ENCODE assay signal across 2 cellular contexts in the genomic region with DNA sequence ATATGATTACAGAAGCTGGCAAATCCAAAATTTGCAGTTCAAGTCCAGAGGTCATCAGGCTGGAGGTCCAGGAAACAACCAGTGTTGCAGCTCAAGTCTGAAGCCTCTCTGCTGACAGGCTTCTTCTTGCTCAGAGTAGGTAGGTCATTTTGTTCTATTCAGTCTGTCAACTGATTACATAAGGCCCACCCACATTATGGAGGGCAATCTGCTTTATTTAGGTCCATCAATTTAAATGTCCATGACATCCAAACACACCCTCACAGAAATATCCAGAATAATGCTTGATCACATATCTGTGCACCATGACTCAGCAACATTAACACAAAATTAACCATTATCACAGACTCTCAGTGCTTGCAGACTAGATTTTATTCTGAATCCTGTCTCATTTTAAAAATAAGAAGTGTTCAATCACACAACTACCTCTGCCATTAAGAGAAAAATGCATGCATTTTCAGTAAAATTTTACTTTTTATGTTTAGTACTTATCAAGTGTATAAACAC.
TF ChIP-seq lines count a peak whose summit lies in the region.

No MANE protein-coding gene starts in this region.

TF ChIP-seq in H1, 55 proteins besides CTCF, POLR2A, EP300 and RAD21 (continued from another document):
- TF ChIP-seq MAFK (IDR thresholded peaks at IDR 0.05; ENCODE audit: low read depth, low read length) (0 out of 2 replicates have a peak, but pooled peaks have one; percentile 11), RFX5 (IDR thresholded peaks at IDR 0.05; ENCODE audit: borderline replicate concordance, low read depth, low read length) (no peak)

TF ChIP-seq in GM23338, 12 proteins besides CTCF, POLR2A, EP300 and RAD21:
- TF ChIP-seq, protein P1, sequence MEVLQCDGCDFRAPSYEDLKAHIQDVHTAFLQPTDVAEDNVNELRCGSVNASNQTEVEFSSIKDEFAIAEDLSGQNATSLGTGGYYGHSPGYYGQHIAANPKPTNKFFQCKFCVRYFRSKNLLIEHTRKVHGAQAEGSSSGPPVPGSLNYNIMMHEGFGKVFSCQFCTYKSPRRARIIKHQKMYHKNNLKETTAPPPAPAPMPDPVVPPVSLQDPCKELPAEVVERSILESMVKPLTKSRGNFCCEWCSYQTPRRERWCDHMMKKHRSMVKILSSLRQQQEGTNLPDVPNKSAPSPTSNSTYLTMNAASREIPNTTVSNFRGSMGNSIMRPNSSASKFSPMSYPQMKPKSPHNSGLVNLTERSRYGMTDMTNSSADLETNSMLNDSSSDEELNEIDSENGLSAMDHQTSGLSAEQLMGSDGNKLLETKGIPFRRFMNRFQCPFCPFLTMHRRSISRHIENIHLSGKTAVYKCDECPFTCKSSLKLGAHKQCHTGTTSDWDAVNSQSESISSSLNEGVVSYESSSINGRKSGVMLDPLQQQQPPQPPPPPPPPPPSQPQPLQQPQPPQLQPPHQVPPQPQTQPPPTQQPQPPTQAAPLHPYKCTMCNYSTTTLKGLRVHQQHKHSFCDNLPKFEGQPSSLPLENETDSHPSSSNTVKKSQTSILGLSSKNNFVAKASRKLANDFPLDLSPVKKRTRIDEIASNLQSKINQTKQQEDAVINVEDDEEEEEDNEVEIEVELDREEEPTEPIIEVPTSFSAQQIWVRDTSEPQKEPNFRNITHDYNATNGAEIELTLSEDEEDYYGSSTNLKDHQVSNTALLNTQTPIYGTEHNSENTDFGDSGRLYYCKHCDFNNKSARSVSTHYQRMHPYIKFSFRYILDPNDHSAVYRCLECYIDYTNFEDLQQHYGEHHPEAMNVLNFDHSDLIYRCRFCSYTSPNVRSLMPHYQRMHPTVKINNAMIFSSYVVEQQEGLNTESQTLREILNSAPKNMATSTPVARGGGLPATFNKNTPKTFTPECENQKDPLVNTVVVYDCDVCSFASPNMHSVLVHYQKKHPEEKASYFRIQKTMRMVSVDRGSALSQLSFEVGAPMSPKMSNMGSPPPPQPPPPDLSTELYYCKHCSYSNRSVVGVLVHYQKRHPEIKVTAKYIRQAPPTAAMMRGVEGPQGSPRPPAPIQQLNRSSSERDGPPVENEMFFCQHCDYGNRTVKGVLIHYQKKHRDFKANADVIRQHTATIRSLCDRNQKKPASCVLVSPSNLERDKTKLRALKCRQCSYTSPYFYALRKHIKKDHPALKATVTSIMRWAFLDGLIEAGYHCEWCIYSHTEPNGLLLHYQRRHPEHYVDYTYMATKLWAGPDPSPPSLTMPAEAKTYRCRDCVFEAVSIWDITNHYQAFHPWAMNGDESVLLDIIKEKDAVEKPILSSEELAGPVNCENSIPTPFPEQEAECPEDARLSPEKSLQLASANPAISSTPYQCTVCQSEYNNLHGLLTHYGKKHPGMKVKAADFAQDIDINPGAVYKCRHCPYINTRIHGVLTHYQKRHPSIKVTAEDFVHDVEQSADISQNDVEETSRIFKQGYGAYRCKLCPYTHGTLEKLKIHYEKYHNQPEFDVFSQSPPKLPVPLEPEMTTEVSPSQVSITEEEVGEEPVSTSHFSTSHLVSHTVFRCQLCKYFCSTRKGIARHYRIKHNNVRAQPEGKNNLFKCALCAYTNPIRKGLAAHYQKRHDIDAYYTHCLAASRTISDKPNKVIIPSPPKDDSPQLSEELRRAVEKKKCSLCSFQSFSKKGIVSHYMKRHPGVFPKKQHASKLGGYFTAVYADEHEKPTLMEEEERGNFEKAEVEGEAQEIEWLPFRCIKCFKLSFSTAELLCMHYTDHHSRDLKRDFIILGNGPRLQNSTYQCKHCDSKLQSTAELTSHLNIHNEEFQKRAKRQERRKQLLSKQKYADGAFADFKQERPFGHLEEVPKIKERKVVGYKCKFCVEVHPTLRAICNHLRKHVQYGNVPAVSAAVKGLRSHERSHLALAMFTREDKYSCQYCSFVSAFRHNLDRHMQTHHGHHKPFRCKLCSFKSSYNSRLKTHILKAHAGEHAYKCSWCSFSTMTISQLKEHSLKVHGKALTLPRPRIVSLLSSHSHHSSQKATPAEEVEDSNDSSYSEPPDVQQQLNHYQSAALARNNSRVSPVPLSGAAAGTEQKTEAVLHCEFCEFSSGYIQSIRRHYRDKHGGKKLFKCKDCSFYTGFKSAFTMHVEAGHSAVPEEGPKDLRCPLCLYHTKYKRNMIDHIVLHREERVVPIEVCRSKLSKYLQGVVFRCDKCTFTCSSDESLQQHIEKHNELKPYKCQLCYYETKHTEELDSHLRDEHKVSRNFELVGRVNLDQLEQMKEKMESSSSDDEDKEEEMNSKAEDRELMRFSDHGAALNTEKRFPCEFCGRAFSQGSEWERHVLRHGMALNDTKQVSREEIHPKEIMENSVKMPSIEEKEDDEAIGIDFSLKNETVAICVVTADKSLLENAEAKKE (CRISPR knock-in tag; IDR thresholded peaks at IDR 0.05): no peak
- TF ChIP-seq JUNB (IDR thresholded peaks at IDR 0.05; ENCODE audit: unreplicated experiment) (no peak), EZH2phosphoT487 (IDR thresholded peaks at IDR 0.05; ENCODE audit: unreplicated experiment) (no peak)
TF ChIP-seq in GM23338: peak in this region for 0.
